Comparison of ENCODE assay signal across 29 cellular contexts in genomic region chr4:112190684-112191083, GRCh38.
"Had no signal": no experiment of that assay in that cellular context is flagged by ENCODE, and none has a peak within 500 bp of the region (broad histone marks: within the 10 kb centered on the region; RNA-seq: fewer than 3 reads in every experiment).

No MANE protein-coding gene starts in this region.

- H3K4me3 ChIP-seq: ascending aorta, breast epithelium, colonic mucosa, esophagus squamous epithelium, gastroesophageal sphincter had no signal

- H3K27me3 Mint-ChIP-seq: activated B cell treated with CpG ODN at 0.5 μM for 24 hours; activated CD8-positive, alpha-beta T cell treated with anti-CD3 and anti-CD28 coated beads for 36 hours; activated naive CD4-positive, alpha-beta T cell treated with anti-CD3 and anti-CD28 coated beads, Interleukin-2, amount 10 ng/mL, durations not matched to agents 7 days and 5 days; activated naive CD8-positive, alpha-beta T cell treated with anti-CD3 and anti-CD28 coated beads, Interleukin-2, amount 10 ng/mL, durations not matched to agents 7 days and 5 days; T-helper 17 cell had no signal

- H3K4me1 Mint-ChIP-seq: activated B cell treated with CpG ODN at 0.5 μM for 24 hours; activated naive CD4-positive, alpha-beta T cell treated with anti-CD3 and anti-CD28 coated beads, Interleukin-2, amount 10 ng/mL, durations not matched to agents 7 days and 5 days; brain had no signal

- H3K9me3 Mint-ChIP-seq: activated B cell treated with CpG ODN at 0.5 μM for 24 hours; activated CD8-positive, alpha-beta T cell treated with anti-CD3 and anti-CD28 coated beads for 36 hours; activated naive CD4-positive, alpha-beta T cell treated with anti-CD3 and anti-CD28 coated beads, Interleukin-2, amount 10 ng/mL, durations not matched to agents 7 days and 5 days; activated naive CD4-positive, alpha-beta T cell treated with anti-CD3 and anti-CD28 coated beads, Interleukin-2, amount 50 U/mL, for 72 hours; activated T-cell treated with anti-CD3 and anti-CD28 coated beads, Interleukin-2, amount 50 U/mL, for 4 hours; activated T-helper 1 cell treated with anti-CD3 and anti-CD28 coated beads, Interleukin-12 subunit alpha, Interleukin-12 subunit beta, Interleukin-2, Interleukin-4 antibody, amounts not matched to agents 30 ng/mL and 10 ng/mL and 1 ng/mL, durations not matched to agents 14 hours and 24 hours and 36 hours; T-helper 2 cell treated with Interferon-gamma antibody and Interleukin-4, amounts not matched to agents 5 μg/mL and 100 μg/mL, for 36 hours had no signal

- H3K9me3 ChIP-seq: ascending aorta, breast epithelium, colonic mucosa, esophagus squamous epithelium, gastroesophageal sphincter had no signal

- H3K27ac ChIP-seq: ascending aorta, breast epithelium, colonic mucosa, epithelial cell of prostate, esophagus squamous epithelium, gastroesophageal sphincter, WERI-Rb-1 had no signal

- ATAC-seq: activated CD4-positive, CD25-positive, alpha-beta regulatory T cell treated with anti-CD3 and anti-CD28 coated beads, Interleukin-2, amount 50 U/mL, for 24 hours; activated CD8-positive, alpha-beta T cell treated with anti-CD3 and anti-CD28 coated beads for 36 hours; activated naive CD4-positive, alpha-beta T cell treated with anti-CD3 and anti-CD28 coated beads, Interleukin-2, amount 50 U/mL, for 72 hours; activated T-cell treated with anti-CD3 and anti-CD28 coated beads, Interleukin-2, amount 50 U/mL, for 4 hours; gastroesophageal sphincter; T-helper 17 cell had no signal

- H3K36me3 ChIP-seq: ascending aorta, colonic mucosa had no signal

- H3K27ac Mint-ChIP-seq: activated B cell treated with CpG ODN at 0.5 μM for 24 hours; activated CD8-positive, alpha-beta T cell treated with anti-CD3 and anti-CD28 coated beads for 36 hours; activated naive CD4-positive, alpha-beta T cell treated with anti-CD3 and anti-CD28 coated beads, Interleukin-2, amount 10 ng/mL, durations not matched to agents 7 days and 5 days; activated naive CD4-positive, alpha-beta T cell treated with anti-CD3 and anti-CD28 coated beads, Interleukin-2, amount 50 U/mL, for 72 hours; activated naive CD8-positive, alpha-beta T cell treated with anti-CD3 and anti-CD28 coated beads, Interleukin-2, amount 10 ng/mL, durations not matched to agents 7 days and 5 days; activated T-helper 1 cell treated with anti-CD3 and anti-CD28 coated beads, Interleukin-12 subunit alpha, Interleukin-12 subunit beta, Interleukin-2, Interleukin-4 antibody, amounts not matched to agents 30 ng/mL and 10 ng/mL and 1 ng/mL, durations not matched to agents 14 hours and 24 hours and 36 hours; brain; T-helper 17 cell; T-helper 2 cell treated with Interferon-gamma antibody and Interleukin-4, amounts not matched to agents 5 μg/mL and 100 μg/mL, for 36 hours had no signal

- H3K36me3 Mint-ChIP-seq: activated naive CD4-positive, alpha-beta T cell treated with anti-CD3 and anti-CD28 coated beads, Interleukin-2, amount 10 ng/mL, durations not matched to agents 7 days and 5 days; brain had no signal

- DNase-seq: activated B cell treated with CpG ODN at 0.5 μM for 24 hours; activated CD4-positive, alpha-beta T cell treated with anti-CD3 and anti-CD28 coated beads for 48 hours; activated CD4-positive, alpha-beta T cell treated with anti-CD3 and anti-CD28 coated beads, Interleukin-2, amount 50 U/mL, for 1 hour; activated CD4-positive, alpha-beta T cell treated with anti-CD3 and anti-CD28 coated beads, Interleukin-2, amount 50 U/mL, for 48 hours; activated CD8-positive, alpha-beta memory T cell treated with anti-CD3 and anti-CD28 coated beads for 24 hours; activated CD8-positive, alpha-beta T cell treated with anti-CD3 and anti-CD28 coated beads for 36 hours; activated gamma-delta T cell; activated naive CD4-positive, alpha-beta T cell; activated naive CD4-positive, alpha-beta T cell treated with anti-CD3 and anti-CD28 coated beads, Interleukin-2, amount 10 ng/mL, durations not matched to agents 7 days and 5 days; activated naive CD8-positive, alpha-beta T cell treated with anti-CD3 and anti-CD28 coated beads, Interleukin-2, amount 10 ng/mL, durations not matched to agents 7 days and 5 days; activated T-cell treated with anti-CD3 and anti-CD28 coated beads, Interleukin-2, amount 50 U/mL, for 4 hours; caudate nucleus; colonic mucosa; effector CD8-positive, alpha-beta T cell; esophagus squamous epithelium; foreskin melanocyte; T-helper 1 cell; T-helper 17 cell; T1000; WERI-Rb-1 had no signal

- H3K4me1 ChIP-seq: ascending aorta, breast epithelium, colonic mucosa, esophagus squamous epithelium, gastroesophageal sphincter had no signal

- H3K4me3 Mint-ChIP-seq: activated B cell treated with CpG ODN at 0.5 μM for 24 hours; activated CD8-positive, alpha-beta T cell treated with anti-CD3 and anti-CD28 coated beads for 36 hours; activated naive CD4-positive, alpha-beta T cell treated with anti-CD3 and anti-CD28 coated beads, Interleukin-2, amount 10 ng/mL, durations not matched to agents 7 days and 5 days; activated naive CD8-positive, alpha-beta T cell treated with anti-CD3 and anti-CD28 coated beads, Interleukin-2, amount 10 ng/mL, durations not matched to agents 7 days and 5 days; activated T-cell treated with anti-CD3 and anti-CD28 coated beads, Interleukin-2, amount 50 U/mL, for 4 hours; activated T-helper 1 cell treated with anti-CD3 and anti-CD28 coated beads, Interleukin-12 subunit alpha, Interleukin-12 subunit beta, Interleukin-2, Interleukin-4 antibody, amounts not matched to agents 30 ng/mL and 10 ng/mL and 1 ng/mL, durations not matched to agents 14 hours and 24 hours and 36 hours; T-helper 17 cell; T-helper 2 cell treated with Interferon-gamma antibody and Interleukin-4, amounts not matched to agents 5 μg/mL and 100 μg/mL, for 36 hours had no signal

- H3K27me3 ChIP-seq: ascending aorta, breast epithelium, colonic mucosa, esophagus squamous epithelium, gastroesophageal sphincter had no signal
